14 cellular contexts compared by ENCODE assay signal in genomic region chr10:21398549-21399345, GRCh38.
DNase-seq lines count a peak whose midpoint lies in the region; ATAC-seq, FAIRE-seq and TF ChIP-seq lines count a peak whose summit lies in the region.
"Had no signal": no experiment of that assay in that cellular context is flagged by ENCODE, and none has a peak within 500 bp of the region (broad histone marks: within the 10 kb centered on the region; RNA-seq: fewer than 3 reads in every experiment).

No MANE protein-coding gene starts in this region.

- TF ChIP-seq RAD21 in HCT116 (IDR thresholded peaks at IDR 0.05; ENCODE audit: low read depth): no peak

- no peak for DNase-seq in HCT116 (ENCODE audit: low read depth, low spot score)
- peak; percentile 75 for DNase-seq in RPMI7951 (ENCODE audit: low read depth)
- DNase-seq in fibroblast of villous mesenchyme (ENCODE audit: low read depth): peak; percentile 36
- DNase-seq in thoracic aorta (ENCODE audit: low spot score): no peak
- no peak for DNase-seq in frontal cortex (ENCODE audit: low spot score in 2 of 2)
- no peak for DNase-seq in progenitor cell of endocrine pancreas (ENCODE audit: low spot score, unreplicated experiment)
- DNase-seq: activated T-cell treated with anti-CD3 and anti-CD28 coated beads, Interleukin-2, amount 50 U/mL, for 48 hours; central memory CD4-positive, alpha-beta T cell; DND-41; right cardiac atrium had no signal

- H3K4me3 ChIP-seq in HCT116 (replicated peaks in 1 of 2; ENCODE audit: low read depth in 1 of 2, low read length in 2 of 2) (no peak overlapping the region), fibroblast of villous mesenchyme (ENCODE audit: low read depth, low read length) (no peak overlapping the region), thoracic aorta (peak overlapping the region; percentile 7)
- H3K4me3 ChIP-seq: uterus had no signal

- H2AFZ ChIP-seq in HCT116 (ENCODE audit: low read depth, low read length, poor library complexity, severe bottlenecking): peak overlapping the region; percentile 80

- CTCF ChIA-PET in HCT116 (lab: Charles Lee): no interaction called here

- no peaks in the 10 kb centered on the region for H3K27me3 Mint-ChIP-seq in progenitor cell of endocrine pancreas

- peaks cover 11 to 19% of the 10 kb centered on the region in 2 experiments for H3K4me1 ChIP-seq in HCT116 (ENCODE audit: control insufficient read depth in 1 of 2, insufficient read depth in 2 of 2, low read length in 2 of 2)
- peaks cover 3 to 17% of the 10 kb centered on the region in 2 donors for H3K4me1 ChIP-seq in thoracic aorta (ENCODE audit: control insufficient read depth in 1 of 2, low read depth in 2 of 2)
- H3K4me1 ChIP-seq: uterus had no signal

- no peaks in the 10 kb centered on the region for H3K9me2 ChIP-seq in HCT116 (ENCODE audit: insufficient read depth)

- peak overlapping the region; percentile 42 for H3K4me2 ChIP-seq in HCT116 (ENCODE audit: low read length)

- H3K9me3 ChIP-seq in HCT116 (ENCODE audit: control insufficient read depth in 1 of 2, insufficient read depth in 1 of 2, low read depth in 1 of 2, low read length in 2 of 2) (no peaks in the 10 kb centered on the region), thoracic aorta (no peaks in the 10 kb centered on the region)
- H3K9me3 ChIP-seq: uterus had no signal

- H3K36me3 Mint-ChIP-seq in progenitor cell of endocrine pancreas (ENCODE audit: insufficient read depth): peaks cover 4% of the 10 kb centered on the region
- H3K36me3 Mint-ChIP-seq: memory B cell had no signal

- no peak for TF ChIP-seq POLR2A in HCT116 (IDR thresholded peaks at IDR 0.05; ENCODE audit: borderline replicate concordance, extremely low read depth, insufficient read depth, insufficient read length)

- RAD21 ChIA-PET in HCT116 (lab: Charles Lee; ENCODE audit: low non-redundant PET in 1 of 2, low total read pairs in 2 of 2, uncharacterized antibody in 2 of 2, unreplicated experiment in 2 of 2): no interaction called here

- intact Hi-C loops in HCT116 (cut with micrococcal nuclease): no loop called here

- H3K79me2 ChIP-seq in HCT116 (ENCODE audit: insufficient read depth, low read length): no peaks in the 10 kb centered on the region

- H3K9ac ChIP-seq in HCT116 (ENCODE audit: low read length): no peak overlapping the region

- H3K27ac Mint-ChIP-seq in progenitor cell of endocrine pancreas: no peak overlapping the region
- H3K27ac Mint-ChIP-seq: memory B cell had no signal

- H3K36me3 ChIP-seq in HCT116 (ENCODE audit: control insufficient read depth in 1 of 2, insufficient read depth in 2 of 2, low read length in 2 of 2) (no peaks in the 10 kb centered on the region), thoracic aorta (no peaks in the 10 kb centered on the region)
- H3K36me3 ChIP-seq: uterus had no signal

- H3K27ac ChIP-seq in HCT116 (ENCODE audit: low read depth, low read length) (no peak overlapping the region), thoracic aorta (no peak overlapping the region)
- H3K27ac ChIP-seq: uterus had no signal

- H3K4me3 Mint-ChIP-seq in progenitor cell of endocrine pancreas (ENCODE audit: low read depth): no peak overlapping the region
- H3K4me3 Mint-ChIP-seq: memory B cell had no signal

- BruUV-seq in HCT116 (replicated peaks; lab: Mats Ljungman, UMichigan): no TSS peak

- H3K27me3 ChIP-seq in HCT116 (ENCODE audit: insufficient read depth, low read length): no peaks in the 10 kb centered on the region
- H3K27me3 ChIP-seq in thoracic aorta (replicated peaks; ENCODE audit: insufficient read depth): no peaks in the 10 kb centered on the region
- H3K27me3 ChIP-seq: uterus had no signal

- no peaks in the 10 kb centered on the region for H4K20me1 ChIP-seq in HCT116 (ENCODE audit: insufficient read depth)

- peaks cover 6% of the 10 kb centered on the region for H3K4me1 Mint-ChIP-seq in progenitor cell of endocrine pancreas (ENCODE audit: low read depth)
- H3K4me1 Mint-ChIP-seq: memory B cell had no signal

- POLR2A ChIA-PET in HCT116 (lab: Charles Lee): no interaction called here

- H3K9me3 Mint-ChIP-seq in progenitor cell of endocrine pancreas (ENCODE audit: low read depth): peaks cover 7% of the 10 kb centered on the region

- peak; percentile 30; the same call in 1 of the 2 replicates for ATAC-seq in HCT116
- ATAC-seq in thoracic aorta (ENCODE audit: insufficient number of reproducible peaks, low FRiP score, low read depth): no peak
- no peak for ATAC-seq in HG03378 (IDR thresholded peaks at IDR 0.05; ENCODE audit: unreplicated experiment)
- ATAC-seq: HepG2, right cardiac atrium had no signal

- no peak for TF ChIP-seq CTCF in HCT116 (IDR thresholded peaks at IDR 0.05 in 2 of 3, conservative IDR thresholded peaks at IDR 0.05 in 1 of 3; ENCODE audit: borderline replicate concordance in 1 of 3, insufficient read depth in 1 of 3, low read depth in 2 of 3, low read length in 2 of 3)
- no peak for TF ChIP-seq CTCF in fibroblast of villous mesenchyme (IDR thresholded peaks at IDR 0.05; ENCODE audit: insufficient read depth, low read depth, low read length)
- no peak for TF ChIP-seq CTCF in thoracic aorta (IDR thresholded peaks at IDR 0.05)
- no peak for TF ChIP-seq CTCF in progenitor cell of endocrine pancreas (IDR thresholded peaks at IDR 0.05; ENCODE audit: unreplicated experiment)

- no peak for FAIRE-seq in frontal cortex (lab: Jason Lieb, UNC)
- FAIRE-seq: HepG2 had no signal

TF ChIP-seq in HCT116, 20 proteins besides CTCF, POLR2A, EP300 and RAD21:
- TF ChIP-seq TCF7L2 (IDR thresholded peaks at IDR 0.05; ENCODE audit: borderline replicate concordance, extremely low read depth, insufficient read depth, insufficient read length) (no peak), SP1 (IDR thresholded peaks at IDR 0.05; ENCODE audit: low read depth) (0 out of 2 replicates have a peak, but pooled peaks have one; percentile 13), MAX (IDR thresholded peaks at IDR 0.05) (no peak), REST (IDR thresholded peaks at IDR 0.05; ENCODE audit: low read depth) (no peak), EZH2 (IDR thresholded peaks at IDR 0.05) (no peak), FOSL1 (IDR thresholded peaks at IDR 0.05; ENCODE audit: low read depth) (peak; percentile 43), ZFX (IDR thresholded peaks at IDR 0.05) (no peak), ZBTB33 (IDR thresholded peaks at IDR 0.05; ENCODE audit: extremely low read depth, insufficient replicate concordance, low read length) (no peak), POLR2AphosphoS5 (IDR thresholded peaks at IDR 0.05; ENCODE audit: low read depth, low read length) (no peak), JUND (IDR thresholded peaks at IDR 0.05) (peak; percentile 29; the same call in 1 of the 2 replicates)

Comparison
In these comparisons a context has a peak if more than half of its experiments do, and no peak if none do; other contexts are left out.
1. DNase-seq: peak in RPMI7951 (single experiment) and fibroblast of villous mesenchyme (single experiment); none in HCT116 (single experiment), thoracic aorta (single experiment), frontal cortex (0 of 2) and progenitor cell of endocrine pancreas (single experiment).